Comparison of ENCODE assay signal across 21 cellular contexts in the genomic region with DNA sequence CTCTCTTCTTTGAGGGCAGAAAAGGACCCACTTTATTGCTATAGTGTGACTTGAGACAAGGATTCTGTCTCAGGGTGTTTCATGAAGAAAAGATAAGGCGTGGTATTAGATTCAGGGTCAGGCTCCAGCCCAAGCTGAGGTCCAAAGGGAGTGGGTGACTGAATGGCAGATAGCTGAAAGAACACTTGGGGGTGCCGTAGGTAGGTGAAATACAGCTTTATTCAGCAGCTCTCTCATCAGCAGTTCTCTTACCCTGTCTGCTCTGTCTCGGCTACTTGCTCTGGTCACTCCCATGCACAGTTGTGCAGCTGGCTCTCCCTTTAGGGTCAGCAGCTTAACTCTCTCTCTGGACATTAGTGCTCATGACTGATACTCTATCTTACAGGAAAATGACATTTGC.
"Had no signal": no experiment of that assay in that cellular context is flagged by ENCODE, and none has a peak within 500 bp of the region (broad histone marks: within the 10 kb centered on the region; RNA-seq: fewer than 3 reads in every experiment).

No MANE protein-coding gene starts in this region.

- ATAC-seq: activated CD4-positive, CD25-positive, alpha-beta regulatory T cell treated with anti-CD3 and anti-CD28 coated beads, Interleukin-2, amount 50 U/mL, for 24 hours; activated T-helper 17 cell treated with anti-CD3 and anti-CD28 coated beads, Interleukin-2, amount 50 U/mL, for 72 hours; left ventricle myocardium superior; right cardiac atrium had no signal

- H3K27ac Mint-ChIP-seq: nephron progenitor cell, progenitor cell of endocrine pancreas had no signal

- H3K27me3 ChIP-seq: tibial artery, uterus had no signal

- H3K9me3 ChIP-seq: uterus had no signal

- FAIRE-seq: small intestine had no signal

- H3K9me3 Mint-ChIP-seq: activated T-helper 17 cell treated with anti-CD3 and anti-CD28 coated beads, Interleukin-2, amount 50 U/mL, for 72 hours; nephron progenitor cell had no signal

- H3K27ac ChIP-seq: coronary artery, tibial artery, uterus had no signal

- H3K4me1 ChIP-seq: tibial artery, uterus had no signal

- H3K4me3 ChIP-seq: coronary artery, tibial artery, uterus had no signal

- H3K27me3 Mint-ChIP-seq: activated T-helper 17 cell treated with anti-CD3 and anti-CD28 coated beads, Interleukin-2, amount 50 U/mL, for 72 hours; progenitor cell of endocrine pancreas had no signal

- H3K4me3 Mint-ChIP-seq: activated T-helper 17 cell treated with anti-CD3 and anti-CD28 coated beads, Interleukin-2, amount 50 U/mL, for 72 hours; nephron progenitor cell had no signal

- H3K36me3 ChIP-seq: tibial artery, uterus had no signal

- DNase-seq: activated naive CD4-positive, alpha-beta T cell treated with anti-CD3 and anti-CD28 coated beads, Interleukin-2, amount 50 U/mL, for 16 hours; activated T-cell treated with anti-CD3 and anti-CD28 coated beads for 4 hours; amniotic stem cell; effector CD4-positive, alpha-beta T cell; foreskin fibroblast; glutamatergic neuron; kidney glomerular epithelial cell; left ventricle myocardium superior; mesenchymal stem cell; nephron progenitor cell; occipital lobe; right cardiac atrium; small intestine; stimulated activated CD4-positive, alpha-beta T cell treated with anti-CD3 and anti-CD28 coated beads, Interleukin-4, amount 100 ng/mL, for 24 hours; stimulated activated naive CD4-positive, alpha-beta T cell; tibial artery; uterus had no signal
